ENCODE assay signal across 8 cellular contexts in genomic region chr2:200888719-200889625, GRCh38. TPM values are rescaled to one million over a fixed set of nuclear protein-coding genes. Genes with fewer than 3 reads are reported as not detected.
A peak's percentile ranks its signal among the peaks of the same experiment; 100 is the strongest.
DNase-seq lines count a peak whose midpoint lies in the region; ATAC-seq and TF ChIP-seq lines count a peak whose summit lies in the region.

Gene NIF3L1 (plus strand): TSS chr2:200889371. CDS start chr2:200891944, 2,573 bp downstream.
Gene PPIL3 (minus strand): TSS chr2:200889077. CDS start chr2:200887615, 1,462 bp downstream.

- peak within 1 kb of the TSS; percentile 97 for H3K4me3 Mint-ChIP-seq in activated CD4-positive, alpha-beta T cell treated with anti-CD3 and anti-CD28 coated beads, Interleukin-2, amount 10 ng/mL, durations not matched to agents 7 days and 5 days

- no peaks in the 10 kb centered on the region for H3K9me3 Mint-ChIP-seq in activated CD4-positive, alpha-beta T cell treated with anti-CD3 and anti-CD28 coated beads, Interleukin-2, amount 10 ng/mL, durations not matched to agents 7 days and 5 days

- H3K4me1 Mint-ChIP-seq in activated CD4-positive, alpha-beta T cell treated with anti-CD3 and anti-CD28 coated beads, Interleukin-2, amount 10 ng/mL, durations not matched to agents 7 days and 5 days = peaks cover 52% of the 10 kb centered on the region

- peaks cover 2% of the 10 kb centered on the region; the same call in 1 of the 2 replicates for H3K36me3 ChIP-seq in BJ (ENCODE audit: control insufficient read depth, insufficient read depth, low read length)

- peaks cover 32% of the 10 kb centered on the region for H3K36me3 Mint-ChIP-seq in activated CD4-positive, alpha-beta T cell treated with anti-CD3 and anti-CD28 coated beads, Interleukin-2, amount 10 ng/mL, durations not matched to agents 7 days and 5 days (ENCODE audit: low read depth)

- POLR2A ChIA-PET in BJ (lab: Charles Lee) = interaction anchor here (0.6 to 1.0 kb wide), 3 partner anchors 24 to 230 kb away, joined by 4 to 7 read pairs (median 6); partner anchors contain the start of gene CLK1
- POLR2A ChIA-PET in activated CD4-positive, alpha-beta T cell treated with anti-CD3 and anti-CD28 coated beads, Interleukin-2, amount 10 ng/mL, durations not matched to agents 7 days and 5 days (lab: Charles Lee) = interaction anchor here (0.7 to 1.4 kb wide), 5 partner anchors 19 to 373 kb away, joined by 3 to 9 read pairs (median 5); partner anchors contain the start of genes CFLAR and CLK1

- DNase-seq in BJ (ENCODE audit: low read depth) (peak; percentile 74), NCI-H69 (lab: John Stamatoyannopoulos, UW) (peak; percentile 96), cortex of kidney (lab: John Stamatoyannopoulos, UW) (peak; percentile 46), left kidney (ENCODE audit: low read depth, low spot score) (peak; percentile 99)
- peak; percentile 98 for DNase-seq in activated CD4-positive, alpha-beta T cell treated with anti-CD3 and anti-CD28 coated beads, Interleukin-2, amount 10 ng/mL, durations not matched to agents 7 days and 5 days
- DNase-seq in stimulated activated CD4-positive, alpha-beta T cell treated with anti-CD3 and anti-CD28 coated beads, Interleukin-2, amount 100 ng/mL, for 24 hours = peak; percentile 97

- CTCF ChIA-PET in BJ (lab: Yijun Ruan, JAX) = interaction anchor here (0.9 to 1.7 kb wide), 6 partner anchors 12 to 346 kb away, joined by 3 to 7 read pairs (median 4); no protein-coding TSS in a partner anchor
- CTCF ChIA-PET in activated CD4-positive, alpha-beta T cell treated with anti-CD3 and anti-CD28 coated beads, Interleukin-2, amount 10 ng/mL, durations not matched to agents 7 days and 5 days (lab: Charles Lee) = interaction anchor here (0.6 to 3.5 kb wide), 18 partner anchors 12 to 344 kb away, joined by 3 to 17 read pairs (median 4); partner anchors contain the start of genes CASP10 and CLK1

- no peaks in the 10 kb centered on the region for H3K27me3 Mint-ChIP-seq in activated CD4-positive, alpha-beta T cell treated with anti-CD3 and anti-CD28 coated beads, Interleukin-2, amount 10 ng/mL, durations not matched to agents 7 days and 5 days

- H3K27me3 ChIP-seq in BJ (ENCODE audit: control insufficient read depth, insufficient read depth, low read length) = no peaks in the 10 kb centered on the region

- H3K4me3 ChIP-seq in BJ (ENCODE audit: low read depth, low read length) = peak within 1 kb of the TSS; percentile 56

- ATAC-seq in GM19328 (IDR thresholded peaks at IDR 0.05; ENCODE audit: unreplicated experiment) (peak; percentile 88), HG03520 (IDR thresholded peaks at IDR 0.05; ENCODE audit: unreplicated experiment) (peak; percentile 78)

- peak within 1 kb of the TSS; percentile 99 for H3K27ac Mint-ChIP-seq in activated CD4-positive, alpha-beta T cell treated with anti-CD3 and anti-CD28 coated beads, Interleukin-2, amount 10 ng/mL, durations not matched to agents 7 days and 5 days

- TF ChIP-seq CTCF in BJ (IDR thresholded peaks at IDR 0.05; ENCODE audit: insufficient read depth, low read depth, low read length) = no peak

RNA-seq across cellular contexts. Expression of gene NIF3L1, which starts in this region (rescaled TPM):
- polyA plus RNA-seq in BJ (2011; rRNA removed) = 37.5 and 51.3 TPM in 2 replicates
- polyA minus RNA-seq in BJ (2011; rRNA and poly(A)+ RNA removed) = 15.7 and 24.4 TPM in 2 replicates
- 10 to 100 TPM; 32.5 to 37.1 TPM for total RNA-seq in activated CD4-positive, alpha-beta T cell treated with anti-CD3 and anti-CD28 coated beads, Interleukin-2, amount 10 ng/mL, durations not matched to agents 7 days and 5 days

RNA-seq across cellular contexts. Expression of gene PPIL3, which starts in this region (rescaled TPM):
- polyA plus RNA-seq in BJ (2011; rRNA removed) = 20.8 and 47.8 TPM in 2 replicates
- polyA minus RNA-seq in BJ (2011; rRNA and poly(A)+ RNA removed) = 4.7 and 9.7 TPM in 2 replicates
- total RNA-seq in activated CD4-positive, alpha-beta T cell treated with anti-CD3 and anti-CD28 coated beads, Interleukin-2, amount 10 ng/mL, durations not matched to agents 7 days and 5 days = 10 to 100 TPM; 42.6 to 47.7 TPM

Comparison
In these comparisons a context has a peak if more than half of its experiments do, and no peak if none do; other contexts are left out.
1. Peak in every context shown above with its lines: DNase-seq, ATAC-seq and H3K4me3 ChIP-seq.
2. DNase-seq: peak in every context shown above with its lines; median percentile 99 in left kidney; 98 in activated CD4-positive, alpha-beta T cell treated with anti-CD3 and anti-CD28 coated beads, Interleukin-2, amount 10 ng/mL, durations not matched to agents 7 days and 5 days; 97 in stimulated activated CD4-positive, alpha-beta T cell treated with anti-CD3 and anti-CD28 coated beads, Interleukin-2, amount 100 ng/mL, for 24 hours; 96 in NCI-H69; 74 in BJ; 46 in cortex of kidney.